ENCODE assay signal across 8 cellular contexts in the genomic region with DNA sequence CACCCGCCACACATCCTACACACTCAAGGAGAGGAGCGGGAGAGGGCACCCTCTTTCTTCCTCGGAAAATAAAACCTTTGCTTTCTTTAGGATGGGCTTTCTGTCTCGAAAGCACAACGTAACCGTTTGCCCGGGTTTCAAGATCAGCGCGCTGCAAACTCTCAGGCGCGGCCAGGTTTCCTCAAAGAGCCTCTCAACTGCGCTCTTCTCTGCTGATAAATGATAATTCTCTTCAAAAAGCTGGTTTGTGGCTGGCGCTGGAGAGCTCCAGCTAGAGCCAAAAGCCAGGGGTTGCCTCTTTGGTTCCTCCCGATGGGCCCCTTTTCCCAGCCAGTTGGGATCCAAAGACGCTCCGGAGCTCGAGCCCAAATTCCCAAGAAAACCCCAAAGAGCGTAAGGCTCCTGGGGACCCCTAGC. TPM values are rescaled to one million over a fixed set of nuclear protein-coding genes. Genes with fewer than 3 reads are reported as not detected.
DNase-seq lines count a peak whose midpoint lies in the region; ATAC-seq and TF ChIP-seq lines count a peak whose summit lies in the region.

No MANE protein-coding gene starts in this region.

- H3K79me2 ChIP-seq in PC-9 (ENCODE audit: low read depth), result no peaks in the 10 kb centered on the region

- POLR2A ChIA-PET in PC-9 (lab: Charles Lee; ENCODE audit: unreplicated experiment), result no interaction called here

- peaks cover 12% of the 10 kb centered on the region; the same call in 1 of the 2 replicates for H3K27me3 ChIP-seq in PC-9 (ENCODE audit: insufficient read depth, low read depth)
- H3K27me3 ChIP-seq in neutrophil, result peaks cover 43% of the 10 kb centered on the region

- H4K20me1 ChIP-seq in PC-9 (ENCODE audit: insufficient read depth), result no peaks in the 10 kb centered on the region

- H3K27ac ChIP-seq in PC-9 (no peak overlapping the region), neutrophil (no peak overlapping the region)

- no peaks in the 10 kb centered on the region for H3F3A ChIP-seq in PC-9 (ENCODE audit: insufficient read depth, low read depth)

- H3K4me1 ChIP-seq in PC-9 (replicated peaks; ENCODE audit: insufficient read depth), result no peaks in the 10 kb centered on the region
- H3K4me1 ChIP-seq in neutrophil (ENCODE audit: control insufficient read depth in 1 of 2, insufficient read depth in 1 of 2, low read depth in 1 of 2, low read length in 1 of 2), result peaks cover 32 to 46% of the 10 kb centered on the region in 2 experiments

- H3K9me3 ChIP-seq in PC-9 (ENCODE audit: insufficient read depth, low read depth), result no peaks in the 10 kb centered on the region
- no peaks in the 10 kb centered on the region for H3K9me3 ChIP-seq in neutrophil

- CTCF ChIA-PET in PC-9 (lab: Charles Lee), result no interaction called here

- DNase-seq in HCEC 1CT, result peak; percentile 26
- DNase-seq in PC-9, result no peak
- DNase-seq in NCI-H2196 (lab: John Stamatoyannopoulos, UW; ENCODE audit: unreplicated experiment), result no peak
- no peak for DNase-seq in RKO (ENCODE audit: low spot score)
- DNase-seq in dermis blood vessel endothelial cell, result no peak

- TF ChIP-seq CTCF in PC-9 (conservative IDR thresholded peaks at IDR 0.05), result 0 out of 2 replicates have a peak, but pooled peaks have one; percentile 21
- no peak for TF ChIP-seq CTCF in neutrophil (IDR thresholded peaks at IDR 0.05)

- BruUV-seq in PC-9 (replicated peaks; lab: Mats Ljungman, UMichigan), result no TSS peak

- H3K4me2 ChIP-seq in PC-9, result peak overlapping the region; percentile 66; the same call in 1 of the 2 replicates

- intact Hi-C loops in PC-9 (cut with micrococcal nuclease; ENCODE audit: unreplicated experiment), result no loop called here

- no peak overlapping the region for H2AFZ ChIP-seq in PC-9

- H3K4me3 ChIP-seq in PC-9 (no peak overlapping the region), neutrophil (ENCODE audit: low read depth in 1 of 2, low read length in 1 of 2) (peak overlapping the region; percentile 13 to 70)

- no peaks in the 10 kb centered on the region for H3K9me2 ChIP-seq in PC-9 (ENCODE audit: insufficient read depth)

- ATAC-seq in GM18498 (IDR thresholded peaks at IDR 0.05; ENCODE audit: unreplicated experiment), result peak; percentile 22
- peak; percentile 12 for ATAC-seq in esophagus mucosa

- H3K36me3 ChIP-seq in PC-9 (ENCODE audit: low read depth) (no peaks in the 10 kb centered on the region), neutrophil (no peaks in the 10 kb centered on the region)

RNA-seq across cellular contexts. Expression of a gene that starts 0.5 kb away (rescaled TPM):
- not detected in 2 replicates for total RNA-seq in PC-9 (2021)
- 2.7 TPM for total RNA-seq in esophagus mucosa
- 18.0 and 19.6 TPM in 2 replicates for total RNA-seq in dermis blood vessel endothelial cell
